24 cellular contexts compared by ENCODE assay signal in genomic region chr17:82108999-82109480, GRCh38. TPM values are rescaled to one million over a fixed set of nuclear protein-coding genes. Genes with fewer than 3 reads are reported as not detected.
DNase-seq lines count a peak whose midpoint lies in the region; ATAC-seq and TF ChIP-seq lines count a peak whose summit lies in the region.
"Had no signal": no experiment of that assay in that cellular context is flagged by ENCODE, and none has a peak within 500 bp of the region (broad histone marks: within the 10 kb centered on the region; RNA-seq: fewer than 3 reads in every experiment).

No MANE protein-coding gene starts in this region.

- no peak for TF ChIP-seq POLR2A in upper lobe of left lung (IDR thresholded peaks at IDR 0.05)
- TF ChIP-seq POLR2A in esophagus muscularis mucosa (IDR thresholded peaks at IDR 0.05; ENCODE audit: low read depth), result no peak

- intact Hi-C loops in naive thymus-derived CD4-positive, alpha-beta T cell (cut with micrococcal nuclease), result no loop called here
- intact Hi-C loops in esophagus muscularis mucosa (cut with DNase I), result no loop called here

- H3K4me3 ChIP-seq in naive thymus-derived CD4-positive, alpha-beta T cell (ENCODE audit: low read length), result no peak overlapping the region
- H3K4me3 ChIP-seq in upper lobe of left lung (no peak overlapping the region), esophagus muscularis mucosa (no peak overlapping the region)
- H3K4me3 ChIP-seq: dorsolateral prefrontal cortex, GM23338, heart left ventricle, spleen, tibial artery had no signal

- no peak for DNase-seq in stimulated activated naive CD8-positive, alpha-beta T cell treated with anti-CD3 and anti-CD28 coated beads, Interleukin-15, amount 100 ng/mL, for 72 hours
- DNase-seq in naive thymus-derived CD4-positive, alpha-beta T cell, result no peak
- DNase-seq in upper lobe of left lung, result peak in 1 of 2 donors; percentile 75
- DNase-seq in WTC11 (ENCODE audit: low spot score), result no peak
- no peak for DNase-seq in esophagus muscularis mucosa (ENCODE audit: extremely low spot score)
- DNase-seq: activated CD4-positive, alpha-beta memory T cell treated with anti-CD3 and anti-CD28 coated beads for 36 hours; amygdala; heart left ventricle; NCI-H1092 treated with DMSO at 0.1 percent for 48 hours; NCI-H1930; NCI-H2227 treated with DMSO at 0.1 percent for 48 hours; NCI-H774; SHP77 treated with DMSO at 0.1 percent for 48 hours; spleen; stimulated activated CD4-positive, alpha-beta T cell treated with anti-CD3 and anti-CD28 coated beads, Interleukin-4, amount 100 ng/mL, for 1 hour; stimulated activated naive CD4-positive, alpha-beta T cell; T-helper 1 cell; tibial artery had no signal

- H3K9me3 Mint-ChIP-seq in stimulated activated naive CD8-positive, alpha-beta T cell treated with anti-CD3 and anti-CD28 coated beads, Interleukin-15, Interleukin-2, amounts not matched to agents 100 ng/mL and 50 ng/mL, for 24 hours, result no peaks in the 10 kb centered on the region
- no peaks in the 10 kb centered on the region for H3K9me3 Mint-ChIP-seq in stimulated activated naive CD8-positive, alpha-beta T cell treated with anti-CD3 and anti-CD28 coated beads, Interleukin-15, amount 100 ng/mL, for 72 hours
- H3K9me3 Mint-ChIP-seq in IgD-negative memory B cell, result no peaks in the 10 kb centered on the region
- H3K9me3 Mint-ChIP-seq in naive thymus-derived CD4-positive, alpha-beta T cell, result no peaks in the 10 kb centered on the region
- no peaks in the 10 kb centered on the region for H3K9me3 Mint-ChIP-seq in WTC11
- H3K9me3 Mint-ChIP-seq: activated CD4-positive, alpha-beta memory T cell treated with anti-CD3 and anti-CD28 coated beads for 36 hours; mesothelial cell of epicardium had no signal

- ATAC-seq in stimulated activated naive CD8-positive, alpha-beta T cell treated with anti-CD3 and anti-CD28 coated beads, Interleukin-15, amount 100 ng/mL, for 72 hours, result no peak
- no peak for ATAC-seq in naive thymus-derived CD4-positive, alpha-beta T cell
- no peak for ATAC-seq in upper lobe of left lung (ENCODE audit: low FRiP score in 2 of 2)
- no peak for ATAC-seq in WTC11
- ATAC-seq in GM21360 (IDR thresholded peaks at IDR 0.05; ENCODE audit: unreplicated experiment), result no peak
- ATAC-seq: GM23338, heart left ventricle had no signal

- H3K36me3 ChIP-seq in naive thymus-derived CD4-positive, alpha-beta T cell (ENCODE audit: control insufficient read depth in 2 of 3, insufficient read depth in 3 of 3, low read length in 3 of 3), result peaks cover 0 to 12% (median 0%) of the 10 kb centered on the region in 3 experiments
- H3K36me3 ChIP-seq in upper lobe of left lung (peaks cover 0 to 3% (median 0%) of the 10 kb centered on the region in 4 donors), esophagus muscularis mucosa (peaks cover 0 to 30% (median 14%) of the 10 kb centered on the region in 4 donors)

- H3K27ac ChIP-seq in naive thymus-derived CD4-positive, alpha-beta T cell (ENCODE audit: low read depth, low read length), result peak overlapping the region; percentile 11
- H3K27ac ChIP-seq in upper lobe of left lung (peak overlapping the region in 3 of 4 donors; percentile 64 to 92 (median 91)), esophagus muscularis mucosa (replicated peaks in 1 of 4) (peak overlapping the region in 1 of 4 donors; percentile 14)
- H3K27ac ChIP-seq: dorsolateral prefrontal cortex, heart left ventricle, spleen, tibial artery had no signal

- TF ChIP-seq EP300 in upper lobe of left lung (IDR thresholded peaks at IDR 0.05) (no peak), esophagus muscularis mucosa (IDR thresholded peaks at IDR 0.05) (no peak)

- H3K27me3 ChIP-seq in naive thymus-derived CD4-positive, alpha-beta T cell (ENCODE audit: control insufficient read depth in 2 of 2, insufficient read depth in 2 of 2, low read length in 2 of 2), result no peaks in the 10 kb centered on the region
- no peaks in the 10 kb centered on the region for H3K27me3 ChIP-seq in upper lobe of left lung
- no peaks in the 10 kb centered on the region for H3K27me3 ChIP-seq in esophagus muscularis mucosa
- H3K27me3 ChIP-seq: dorsolateral prefrontal cortex, heart left ventricle, spleen, tibial artery had no signal

- TF ChIP-seq CTCF in upper lobe of left lung (IDR thresholded peaks at IDR 0.05) (no peak), WTC11 (IDR thresholded peaks at IDR 0.05) (no peak), esophagus muscularis mucosa (IDR thresholded peaks at IDR 0.05) (no peak)

- no peaks in the 10 kb centered on the region for H3K9me3 ChIP-seq in naive thymus-derived CD4-positive, alpha-beta T cell (ENCODE audit: control insufficient read depth in 2 of 3, low read length in 3 of 3)
- no peaks in the 10 kb centered on the region for H3K9me3 ChIP-seq in upper lobe of left lung
- H3K9me3 ChIP-seq in esophagus muscularis mucosa, result no peaks in the 10 kb centered on the region
- H3K9me3 ChIP-seq: heart left ventricle, spleen, tibial artery had no signal

- WGBS in upper lobe of left lung, 2 donors, result 90 to 93% methylated on average over 13 of the region's 13 CpGs
- 89% methylated on average over 13 of the region's 13 CpGs for WGBS in esophagus muscularis mucosa

- POLR2A ChIA-PET in naive thymus-derived CD4-positive, alpha-beta T cell (lab: Charles Lee), result interaction anchor here (0.9 to 1.4 kb wide), 3 partner anchors 13 to 18 kb away, joined by 3 to 4 read pairs (median 3); no protein-coding TSS in a partner anchor
- POLR2A ChIA-PET in WTC11 (lab: Charles Lee), result no interaction called here

- H3K4me3 Mint-ChIP-seq in stimulated activated naive CD8-positive, alpha-beta T cell treated with anti-CD3 and anti-CD28 coated beads, Interleukin-15, Interleukin-2, amounts not matched to agents 100 ng/mL and 50 ng/mL, for 24 hours, result no peak overlapping the region
- H3K4me3 Mint-ChIP-seq in stimulated activated naive CD8-positive, alpha-beta T cell treated with anti-CD3 and anti-CD28 coated beads, Interleukin-15, amount 100 ng/mL, for 72 hours, result peak overlapping the region in 1 of 2 donors; percentile 32
- H3K4me3 Mint-ChIP-seq in IgD-negative memory B cell (peak overlapping the region in 2 of 4 donors; percentile 43 to 61), WTC11 (no peak overlapping the region)
- peak overlapping the region in 2 of 10 donors; percentile 27 to 30 for H3K4me3 Mint-ChIP-seq in naive thymus-derived CD4-positive, alpha-beta T cell
- H3K4me3 Mint-ChIP-seq: activated CD4-positive, alpha-beta memory T cell treated with anti-CD3 and anti-CD28 coated beads for 36 hours; GM23338; mesothelial cell of epicardium had no signal

- H3K4me1 Mint-ChIP-seq in stimulated activated naive CD8-positive, alpha-beta T cell treated with anti-CD3 and anti-CD28 coated beads, Interleukin-15, Interleukin-2, amounts not matched to agents 100 ng/mL and 50 ng/mL, for 24 hours (ENCODE audit: low read depth), result peaks cover 32% of the 10 kb centered on the region
- peaks cover 56% of the 10 kb centered on the region for H3K4me1 Mint-ChIP-seq in stimulated activated naive CD8-positive, alpha-beta T cell treated with anti-CD3 and anti-CD28 coated beads, Interleukin-15, amount 100 ng/mL, for 72 hours
- peaks cover 12 to 15% (median 14%) of the 10 kb centered on the region in 3 donors for H3K4me1 Mint-ChIP-seq in IgD-negative memory B cell
- H3K4me1 Mint-ChIP-seq in naive thymus-derived CD4-positive, alpha-beta T cell, result peaks cover 15 to 42% (median 31%) of the 10 kb centered on the region in 7 donors
- H3K4me1 Mint-ChIP-seq in WTC11, result peaks cover 28% of the 10 kb centered on the region

- no peaks in the 10 kb centered on the region for H3K27me3 Mint-ChIP-seq in stimulated activated naive CD8-positive, alpha-beta T cell treated with anti-CD3 and anti-CD28 coated beads, Interleukin-15, Interleukin-2, amounts not matched to agents 100 ng/mL and 50 ng/mL, for 24 hours
- no peaks in the 10 kb centered on the region for H3K27me3 Mint-ChIP-seq in stimulated activated naive CD8-positive, alpha-beta T cell treated with anti-CD3 and anti-CD28 coated beads, Interleukin-15, amount 100 ng/mL, for 72 hours
- H3K27me3 Mint-ChIP-seq in IgD-negative memory B cell (no peaks in the 10 kb centered on the region), WTC11 (ENCODE audit: low read depth) (peaks cover 62% of the 10 kb centered on the region)
- no peaks in the 10 kb centered on the region for H3K27me3 Mint-ChIP-seq in naive thymus-derived CD4-positive, alpha-beta T cell
- H3K27me3 Mint-ChIP-seq: activated CD4-positive, alpha-beta memory T cell treated with anti-CD3 and anti-CD28 coated beads for 36 hours had no signal

- peaks cover 17 to 25% of the 10 kb centered on the region in 2 donors for H3K4me1 ChIP-seq in naive thymus-derived CD4-positive, alpha-beta T cell (ENCODE audit: control insufficient read depth in 2 of 2, insufficient read depth in 2 of 2, low read length in 2 of 2)
- H3K4me1 ChIP-seq in upper lobe of left lung, result peaks cover 34 to 70% (median 40%) of the 10 kb centered on the region in 4 donors
- H3K4me1 ChIP-seq in esophagus muscularis mucosa, result peaks cover 19 to 42% (median 32%) of the 10 kb centered on the region in 4 donors

- CTCF ChIA-PET in naive thymus-derived CD4-positive, alpha-beta T cell (lab: Charles Lee), result no interaction called here
- CTCF ChIA-PET in WTC11 (lab: Charles Lee), result interaction anchor here (0.7 to 1.5 kb wide), 4 partner anchors 45 to 87 kb away, joined by 3 to 6 read pairs (median 4); partner anchors contain the start of gene DCXR

- H3K36me3 Mint-ChIP-seq in stimulated activated naive CD8-positive, alpha-beta T cell treated with anti-CD3 and anti-CD28 coated beads, Interleukin-15, Interleukin-2, amounts not matched to agents 100 ng/mL and 50 ng/mL, for 24 hours (ENCODE audit: low read depth), result no peaks in the 10 kb centered on the region
- H3K36me3 Mint-ChIP-seq in IgD-negative memory B cell, result peaks cover 1% of the 10 kb centered on the region
- peaks cover 0 to 18% (median 0%) of the 10 kb centered on the region in 5 donors for H3K36me3 Mint-ChIP-seq in naive thymus-derived CD4-positive, alpha-beta T cell
- H3K36me3 Mint-ChIP-seq in WTC11, result no peaks in the 10 kb centered on the region

- H3K27ac Mint-ChIP-seq in stimulated activated naive CD8-positive, alpha-beta T cell treated with anti-CD3 and anti-CD28 coated beads, Interleukin-15, Interleukin-2, amounts not matched to agents 100 ng/mL and 50 ng/mL, for 24 hours, result peak overlapping the region; percentile 58
- peak overlapping the region in 1 of 2 donors; percentile 25 for H3K27ac Mint-ChIP-seq in stimulated activated naive CD8-positive, alpha-beta T cell treated with anti-CD3 and anti-CD28 coated beads, Interleukin-15, amount 100 ng/mL, for 72 hours
- H3K27ac Mint-ChIP-seq in IgD-negative memory B cell, result peak overlapping the region; percentile 23 to 60 (median 50)
- peak overlapping the region in 8 of 9 donors; percentile 29 to 98 (median 71) for H3K27ac Mint-ChIP-seq in naive thymus-derived CD4-positive, alpha-beta T cell
- H3K27ac Mint-ChIP-seq in WTC11, result no peak overlapping the region; the same call in 1 of the 2 replicates
- H3K27ac Mint-ChIP-seq: activated CD4-positive, alpha-beta memory T cell treated with anti-CD3 and anti-CD28 coated beads for 36 hours; GM23338 had no signal

RNA-seq across cellular contexts. Expression of gene FASN, which starts 11.0 kb away (rescaled TPM):
- polyA plus RNA-seq in IgD-negative memory B cell, result 2.9 TPM
- 100 to 1,000 TPM in 2 of 5 experiments, 10 to 100 TPM in 3; 24.3 to 168 (median 59.0) TPM for total RNA-seq in naive thymus-derived CD4-positive, alpha-beta T cell
- polyA plus RNA-seq in naive thymus-derived CD4-positive, alpha-beta T cell, result 1 to 10 TPM in 1 of 2 donors, under 1 TPM in 1; 0.96 to 1.5 TPM
- total RNA-seq in upper lobe of left lung (100 to 1,000 TPM; 191 to 805 (median 577) TPM), WTC11 (2021) (611 to 742 TPM (median 654 TPM) in 3 replicates), esophagus muscularis mucosa (10 to 100 TPM; 30.3 to 63.6 (median 44.8) TPM)

RNA-seq across cellular contexts. Expression of gene DUS1L, which starts 43.4 kb away (rescaled TPM):
- 55.7 TPM for polyA plus RNA-seq in IgD-negative memory B cell
- 100 to 1,000 TPM; 127 to 157 (median 147) TPM for total RNA-seq in naive thymus-derived CD4-positive, alpha-beta T cell
- 100 to 1,000 TPM in 1 of 2 donors, 10 to 100 TPM in 1; 52.9 to 110 TPM for polyA plus RNA-seq in naive thymus-derived CD4-positive, alpha-beta T cell
- total RNA-seq in upper lobe of left lung, result 100 to 1,000 TPM in 3 of 6 donors, 10 to 100 TPM in 3; 53.5 to 183 (median 106) TPM
- total RNA-seq in WTC11 (2021), result 99.6 to 120 TPM (median 106 TPM) in 3 replicates
- 10 to 100 TPM; 42.2 to 77.1 (median 52.6) TPM for total RNA-seq in esophagus muscularis mucosa

RNA-seq across cellular contexts. Expression of gene GPS1, which starts 57.3 kb away (rescaled TPM):
- 122 TPM for polyA plus RNA-seq in IgD-negative memory B cell
- total RNA-seq in naive thymus-derived CD4-positive, alpha-beta T cell, result 10 to 100 TPM; 68.3 to 88.1 (median 71.7) TPM
- polyA plus RNA-seq in naive thymus-derived CD4-positive, alpha-beta T cell, result 100 to 1,000 TPM; 105 to 124 TPM
- total RNA-seq in upper lobe of left lung (100 to 1,000 TPM in 4 of 6 donors, 10 to 100 TPM in 2; 55.2 to 147 (median 108) TPM), WTC11 (2021) (166 to 181 TPM (median 167 TPM) in 3 replicates), esophagus muscularis mucosa (100 to 1,000 TPM in 2 of 4 donors, 10 to 100 TPM in 2; 64.4 to 108 (median 85.4) TPM)

RNA-seq across cellular contexts. Expression of gene RFNG, which starts 57.4 kb away (rescaled TPM):
- 4.1 TPM for polyA plus RNA-seq in IgD-negative memory B cell
- 10 to 100 TPM; 25.0 to 45.5 (median 31.5) TPM for total RNA-seq in naive thymus-derived CD4-positive, alpha-beta T cell
- polyA plus RNA-seq in naive thymus-derived CD4-positive, alpha-beta T cell, result 1 to 10 TPM; 4.2 to 6.7 TPM
- total RNA-seq in upper lobe of left lung (100 to 1,000 TPM in 1 of 6 donors, 10 to 100 TPM in 5; 25.0 to 101 (median 37.5) TPM), WTC11 (2021) (40.9 to 42.3 TPM (median 41.6 TPM) in 3 replicates), esophagus muscularis mucosa (10 to 100 TPM; 32.4 to 54.8 (median 42.5) TPM)
